ENCODE assay signal across 36 cellular contexts in the genomic region with DNA sequence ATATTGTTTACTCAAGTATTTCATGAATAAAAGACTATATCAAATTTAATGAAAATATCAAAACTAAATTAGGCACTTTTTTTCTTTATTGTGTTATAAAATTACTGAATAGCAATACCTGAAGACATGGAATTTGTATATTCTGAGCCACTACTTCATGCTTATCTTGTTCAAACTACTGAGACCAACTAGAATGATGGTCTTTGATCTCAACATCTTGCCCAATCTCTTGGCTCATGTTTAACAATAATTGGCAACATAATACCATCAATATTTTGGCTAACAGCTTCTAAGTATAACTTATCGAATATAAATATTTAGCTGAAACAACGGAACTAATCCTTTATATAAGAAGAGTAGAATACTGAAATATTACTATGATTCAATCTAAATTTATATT. TPM values are rescaled to one million over a fixed set of nuclear protein-coding genes. Genes with fewer than 3 reads are reported as not detected.
"Had no signal": no experiment of that assay in that cellular context is flagged by ENCODE, and none has a peak within 500 bp of the region (broad histone marks: within the 10 kb centered on the region; RNA-seq: fewer than 3 reads in every experiment).

No MANE protein-coding gene starts in this region.

- ATAC-seq: activated CD8-positive, alpha-beta T cell treated with anti-CD3 and anti-CD28 coated beads for 36 hours; activated naive CD4-positive, alpha-beta T cell treated with anti-CD3 and anti-CD28 coated beads, Interleukin-2, amount 50 U/mL, for 72 hours; activated T-cell treated with anti-CD3 and anti-CD28 coated beads, Interleukin-2, amount 50 U/mL, for 4 hours; activated T-cell treated with anti-CD3 and anti-CD28 coated beads, Interleukin-2, amount 50 U/mL, for 72 hours; activated T-helper 17 cell treated with anti-CD3 and anti-CD28 coated beads, Interleukin-2, amount 50 U/mL, for 72 hours; body of pancreas had no signal

- H3K27me3 ChIP-seq: adrenal gland, body of pancreas, brain microvascular endothelial cell, breast epithelium had no signal

- H3K36me3 ChIP-seq: adrenal gland, brain microvascular endothelial cell, breast epithelium had no signal

- DNase-seq: activated B cell treated with CpG ODN at 0.5 μM for 24 hours; activated CD4-positive, alpha-beta memory T cell treated with anti-CD3 and anti-CD28 coated beads for 36 hours; activated CD4-positive, alpha-beta T cell treated with anti-CD3 and anti-CD28 coated beads for 4 hours; activated CD4-positive, alpha-beta T cell treated with anti-CD3 and anti-CD28 coated beads, Interleukin-2, amount 10 ng/mL, durations not matched to agents 24 days and 14 days; activated CD4-positive, alpha-beta T cell treated with anti-CD3 and anti-CD28 coated beads, Interleukin-2, amount 50 U/mL, for 1 hour; activated CD4-positive, alpha-beta T cell treated with anti-CD3 and anti-CD28 coated beads, Interleukin-2, amount 50 U/mL, for 4 hours; activated CD4-positive, CD25-positive, alpha-beta regulatory T cell treated with anti-CD3 and anti-CD28 coated beads, Interleukin-2, amount 50 U/mL, for 72 hours; activated CD8-positive, alpha-beta memory T cell treated with anti-CD3 and anti-CD28 coated beads, Interleukin-2, amount 50 U/mL, for 4 hours; activated CD8-positive, alpha-beta T cell treated with anti-CD3 and anti-CD28 coated beads for 36 hours; activated effector memory CD4-positive, alpha-beta T cell treated with anti-CD3 and anti-CD28 coated beads, Interleukin-2, amount 50 U/mL, for 16 hours; activated gamma-delta T cell treated with Interleukin-2 at 50 U/mL for 16 hours; activated naive CD4-positive, alpha-beta T cell; activated naive CD4-positive, alpha-beta T cell treated with anti-CD3 and anti-CD28 coated beads for 36 hours; activated naive CD4-positive, alpha-beta T cell treated with anti-CD3 and anti-CD28 coated beads, Interleukin-2, amount 50 U/mL, for 16 hours; activated naive CD8-positive, alpha-beta T cell treated with anti-CD3 and anti-CD28 coated beads for 36 hours; activated T-cell treated with anti-CD3 and anti-CD28 coated beads for 4 hours; activated T-cell treated with anti-CD3 and anti-CD28 coated beads, Interleukin-2, amount 50 U/mL, for 1 hour; activated T-cell treated with anti-CD3 and anti-CD28 coated beads, Interleukin-2, amount 50 U/mL, for 4 hours; activated T-cell treated with anti-CD3 and anti-CD28 coated beads, Interleukin-2, amount 50 U/mL, for 72 hours; adrenal gland; amniotic stem cell; aorta; body of pancreas; brain microvascular endothelial cell; central memory CD4-positive, alpha-beta T cell; T-helper 1 cell; T-helper 2 cell; T-helper 9 cell had no signal

- H3K4me1 ChIP-seq: adrenal gland, body of pancreas, breast epithelium had no signal

- H3K27ac ChIP-seq: adrenal gland, body of pancreas, brain microvascular endothelial cell, breast epithelium, VCaP had no signal

- FAIRE-seq: astrocyte, TTC549 had no signal

- H3K9me3 ChIP-seq: adrenal gland, body of pancreas, breast epithelium had no signal

- H3K4me3 ChIP-seq: adrenal gland, body of pancreas, breast epithelium had no signal

RNA-seq across cellular contexts. Expression of a gene that starts 56.5 kb away (rescaled TPM):
- total RNA-seq: activated B cell treated with CpG ODN at 0.5 μM for 24 hours; activated CD4-positive, alpha-beta memory T cell treated with anti-CD3 and anti-CD28 coated beads for 36 hours; activated CD4-positive, alpha-beta T cell treated with anti-CD3 and anti-CD28 coated beads, Interleukin-2, amount 10 ng/mL, durations not matched to agents 24 days and 14 days; activated CD8-positive, alpha-beta memory T cell treated with anti-CD3 and anti-CD28 coated beads for 36 hours; activated CD8-positive, alpha-beta T cell treated with anti-CD3 and anti-CD28 coated beads for 36 hours; activated naive CD4-positive, alpha-beta T cell treated with anti-CD3 and anti-CD28 coated beads for 36 hours; activated naive CD4-positive, alpha-beta T cell treated with anti-CD3 and anti-CD28 coated beads, Interleukin-2, amount 50 U/mL, for 72 hours; activated naive CD8-positive, alpha-beta T cell treated with anti-CD3 and anti-CD28 coated beads for 36 hours; activated T-cell treated with anti-CD3 and anti-CD28 coated beads, Interleukin-2, amount 50 U/mL, for 4 hours; activated T-cell treated with anti-CD3 and anti-CD28 coated beads, Interleukin-2, amount 50 U/mL, for 72 hours; activated T-helper 1 cell treated with anti-CD3 and anti-CD28 coated beads, Interleukin-12 subunit alpha, Interleukin-12 subunit beta, Interleukin-2, Interleukin-4 antibody, amounts not matched to agents 30 ng/mL and 10 ng/mL and 1 ng/mL, durations not matched to agents 14 hours and 24 hours and 36 hours; activated T-helper 17 cell treated with anti-CD3 and anti-CD28 coated beads, Interleukin-2, amount 50 U/mL, for 72 hours had no signal
